20 cellular contexts compared by ENCODE assay signal in the genomic region with DNA sequence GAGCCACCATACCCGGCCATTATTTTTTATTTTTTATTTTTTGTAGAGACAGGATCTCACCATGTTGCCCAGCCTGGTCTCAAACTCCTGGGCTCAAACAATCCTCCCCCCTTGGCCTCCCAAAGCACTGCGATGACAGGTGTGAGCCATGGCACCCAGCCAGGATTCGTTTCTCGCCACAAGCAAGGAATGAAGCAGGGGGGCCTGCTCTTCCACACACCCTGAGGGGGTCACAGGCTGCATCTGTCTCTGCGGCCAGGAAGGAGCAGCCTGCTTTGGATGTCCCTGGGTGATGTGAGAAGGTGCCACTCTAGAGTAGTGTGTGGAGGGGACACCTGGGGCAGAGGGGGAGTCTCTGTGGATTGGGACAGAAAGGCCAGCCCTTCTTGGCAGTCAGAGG. TPM values are rescaled to one million over a fixed set of nuclear protein-coding genes. Genes with fewer than 3 reads are reported as not detected.
DNase-seq lines count a peak whose midpoint lies in the region; ATAC-seq, FAIRE-seq and TF ChIP-seq lines count a peak whose summit lies in the region.
"Had no signal": no experiment of that assay in that cellular context is flagged by ENCODE, and none has a peak within 500 bp of the region (broad histone marks: within the 10 kb centered on the region; RNA-seq: fewer than 3 reads in every experiment).

No MANE protein-coding gene starts in this region.

- no peak for TF ChIP-seq CTCF in activated CD8-positive, alpha-beta T cell treated with anti-CD3 and anti-CD28 coated beads for 36 hours (IDR thresholded peaks at IDR 0.05)

- no peaks in the 10 kb centered on the region for H3K9me3 ChIP-seq in small intestine (ENCODE audit: control insufficient read depth, low read depth)
- H3K9me3 ChIP-seq: left lung, uterus had no signal

- POLR2A ChIA-PET in activated CD8-positive, alpha-beta T cell treated with anti-CD3 and anti-CD28 coated beads, Interleukin-2, amount 10 ng/mL, durations not matched to agents 7 days and 5 days (lab: Charles Lee): interaction anchor here (0.6 kb wide), 1 partner anchor 41 kb away, joined by 3 read pairs; no protein-coding TSS in a partner anchor
- POLR2A ChIA-PET in activated CD8-positive, alpha-beta T cell treated with anti-CD3 and anti-CD28 coated beads for 36 hours (lab: Charles Lee): no interaction called here
- POLR2A ChIA-PET in T-cell (lab: Charles Lee): interaction anchor here in 1 of 2 donors (0.6 kb wide), 1 partner anchor 88 kb away, joined by 4 read pairs; no protein-coding TSS in a partner anchor

- no peaks in the 10 kb centered on the region for H3K9me3 Mint-ChIP-seq in activated CD8-positive, alpha-beta T cell treated with anti-CD3 and anti-CD28 coated beads, Interleukin-2, amount 10 ng/mL, durations not matched to agents 7 days and 5 days (ENCODE audit: insufficient read depth)
- H3K9me3 Mint-ChIP-seq in activated CD8-positive, alpha-beta T cell treated with anti-CD3 and anti-CD28 coated beads for 36 hours: no peaks in the 10 kb centered on the region
- no peaks in the 10 kb centered on the region for H3K9me3 Mint-ChIP-seq in T-cell
- H3K9me3 Mint-ChIP-seq: CD14-positive monocyte had no signal

- H3K27me3 ChIP-seq in small intestine (ENCODE audit: control insufficient read depth in 2 of 2, insufficient read depth in 2 of 2, low read length in 2 of 2): no peaks in the 10 kb centered on the region
- H3K27me3 ChIP-seq: left lung, uterus had no signal

- H3K36me3 ChIP-seq in small intestine (ENCODE audit: control insufficient read depth in 2 of 2, insufficient read depth in 2 of 2, low read length in 2 of 2): peaks cover 0 to 4% of the 10 kb centered on the region in 2 donors
- H3K36me3 ChIP-seq: uterus had no signal

- WGBS in small intestine, 3 donors: 30 to 54% (median 43%) methylated on average over 5 of the region's 5 CpGs

- H3K36me3 Mint-ChIP-seq in activated CD8-positive, alpha-beta T cell treated with anti-CD3 and anti-CD28 coated beads, Interleukin-2, amount 10 ng/mL, durations not matched to agents 7 days and 5 days (ENCODE audit: low read depth): peaks cover 15% of the 10 kb centered on the region
- peaks cover 4% of the 10 kb centered on the region for H3K36me3 Mint-ChIP-seq in activated CD8-positive, alpha-beta T cell treated with anti-CD3 and anti-CD28 coated beads for 36 hours (ENCODE audit: low read depth)
- H3K36me3 Mint-ChIP-seq in T-cell: peaks cover 4% of the 10 kb centered on the region

- H3K4me1 Mint-ChIP-seq in activated CD8-positive, alpha-beta T cell treated with anti-CD3 and anti-CD28 coated beads, Interleukin-2, amount 10 ng/mL, durations not matched to agents 7 days and 5 days (ENCODE audit: low read depth): peaks cover 27% of the 10 kb centered on the region
- peaks cover 24% of the 10 kb centered on the region for H3K4me1 Mint-ChIP-seq in activated CD8-positive, alpha-beta T cell treated with anti-CD3 and anti-CD28 coated beads for 36 hours (ENCODE audit: low read depth)
- peaks cover 17 to 25% (median 21%) of the 10 kb centered on the region in 3 donors for H3K4me1 Mint-ChIP-seq in T-cell

- intact Hi-C loops in activated CD8-positive, alpha-beta T cell treated with anti-CD3 and anti-CD28 coated beads for 36 hours (cut with micrococcal nuclease): no loop called here

- CTCF ChIA-PET in activated CD8-positive, alpha-beta T cell treated with anti-CD3 and anti-CD28 coated beads, Interleukin-2, amount 10 ng/mL, durations not matched to agents 7 days and 5 days (lab: Charles Lee): no interaction called here
- CTCF ChIA-PET in activated CD8-positive, alpha-beta T cell treated with anti-CD3 and anti-CD28 coated beads for 36 hours (lab: Charles Lee): no interaction called here
- CTCF ChIA-PET in T-cell (lab: Charles Lee): no interaction called here

- H3K4me3 Mint-ChIP-seq in activated CD8-positive, alpha-beta T cell treated with anti-CD3 and anti-CD28 coated beads, Interleukin-2, amount 10 ng/mL, durations not matched to agents 7 days and 5 days: no peak overlapping the region
- no peak overlapping the region for H3K4me3 Mint-ChIP-seq in activated CD8-positive, alpha-beta T cell treated with anti-CD3 and anti-CD28 coated beads for 36 hours
- H3K4me3 Mint-ChIP-seq in T-cell: peak overlapping the region in 2 of 3 donors; percentile 16 to 24
- H3K4me3 Mint-ChIP-seq: CD14-positive monocyte had no signal

- no peak overlapping the region for H3K27ac ChIP-seq in small intestine (ENCODE audit: low read depth in 1 of 2, low read length in 1 of 2)
- H3K27ac ChIP-seq: left lung, SK-N-MC, uterus had no signal

- H3K4me3 ChIP-seq in small intestine (ENCODE audit: low read depth in 1 of 2, low read length in 2 of 2): no peak overlapping the region
- H3K4me3 ChIP-seq: left lung, SK-N-MC, uterus had no signal

- H3K27ac Mint-ChIP-seq in activated CD8-positive, alpha-beta T cell treated with anti-CD3 and anti-CD28 coated beads, Interleukin-2, amount 10 ng/mL, durations not matched to agents 7 days and 5 days: peak overlapping the region; percentile 28
- no peak overlapping the region for H3K27ac Mint-ChIP-seq in activated CD8-positive, alpha-beta T cell treated with anti-CD3 and anti-CD28 coated beads for 36 hours
- H3K27ac Mint-ChIP-seq in T-cell: no peak overlapping the region
- H3K27ac Mint-ChIP-seq: CD14-positive monocyte had no signal

- H3K27me3 Mint-ChIP-seq in activated CD8-positive, alpha-beta T cell treated with anti-CD3 and anti-CD28 coated beads, Interleukin-2, amount 10 ng/mL, durations not matched to agents 7 days and 5 days (ENCODE audit: low read depth): no peaks in the 10 kb centered on the region
- H3K27me3 Mint-ChIP-seq in activated CD8-positive, alpha-beta T cell treated with anti-CD3 and anti-CD28 coated beads for 36 hours: no peaks in the 10 kb centered on the region
- H3K27me3 Mint-ChIP-seq in T-cell: no peaks in the 10 kb centered on the region

- no peaks in the 10 kb centered on the region for H3K4me1 ChIP-seq in small intestine (ENCODE audit: control insufficient read depth in 2 of 2, insufficient read depth in 1 of 2, low read depth in 1 of 2, low read length in 1 of 2)
- H3K4me1 ChIP-seq: uterus had no signal

- no peak for DNase-seq in activated CD8-positive, alpha-beta T cell treated with anti-CD3 and anti-CD28 coated beads, Interleukin-2, amount 10 ng/mL, durations not matched to agents 7 days and 5 days
- no peak for DNase-seq in activated CD8-positive, alpha-beta T cell treated with anti-CD3 and anti-CD28 coated beads for 36 hours
- DNase-seq in NCI-H2171 treated with DMSO at 0.1 percent for 48 hours (lab: John Stamatoyannopoulos, UW) (peak; percentile 70), T-cell (no peak), urothelium cell line (ENCODE audit: low spot score) (no peak), small intestine (no peak), activated gamma-delta T cell (lab: John Stamatoyannopoulos, UW) (no peak), AG20443 (ENCODE audit: low spot score) (no peak)
- DNase-seq: activated CD4-positive, alpha-beta T cell treated with anti-CD3 and anti-CD28 coated beads for 4 hours; activated naive CD4-positive, alpha-beta T cell; activated T-cell treated with anti-CD3 and anti-CD28 coated beads, Interleukin-2, amount 50 U/mL, for 48 hours; Kasumi-1; left lung; mesendoderm; MV-4-11; NCI-H1694 treated with DMSO at 0.1 percent for 48 hours; stimulated activated naive CD4-positive, alpha-beta T cell; uterus had no signal

- FAIRE-seq in urothelium cell line (lab: Jason Lieb, UNC) (peak; percentile 95), small intestine (lab: Jason Lieb, UNC) (no peak)

- no peak for ATAC-seq in activated CD8-positive, alpha-beta T cell treated with anti-CD3 and anti-CD28 coated beads, Interleukin-2, amount 10 ng/mL, durations not matched to agents 7 days and 5 days
- ATAC-seq in activated CD8-positive, alpha-beta T cell treated with anti-CD3 and anti-CD28 coated beads for 36 hours: no peak
- ATAC-seq in T-cell (replicated peaks in 1 of 4): no peak
- ATAC-seq: left lung had no signal

RNA-seq across cellular contexts. Expression of a gene that starts 28.7 kb away (rescaled TPM):
- total RNA-seq in activated CD8-positive, alpha-beta T cell treated with anti-CD3 and anti-CD28 coated beads, Interleukin-2, amount 10 ng/mL, durations not matched to agents 7 days and 5 days: 10 to 100 TPM; 15.6 to 16.0 TPM
- total RNA-seq in activated CD8-positive, alpha-beta T cell treated with anti-CD3 and anti-CD28 coated beads for 36 hours: 1 to 10 TPM; 7.5 to 7.7 TPM
- total RNA-seq in T-cell: 10 to 100 TPM in 3 of 5 donors, 1 to 10 TPM in 2; 8.1 to 14.1 (median 12.0) TPM
- polyA plus RNA-seq in small intestine: 1 to 10 TPM; 1.1 to 3.4 (median 1.3) TPM

RNA-seq across cellular contexts. Expression of a gene that starts 45.5 kb away (rescaled TPM):
- total RNA-seq in activated CD8-positive, alpha-beta T cell treated with anti-CD3 and anti-CD28 coated beads, Interleukin-2, amount 10 ng/mL, durations not matched to agents 7 days and 5 days: over 10,000 TPM; 13,463 to 13,594 TPM
- total RNA-seq in activated CD8-positive, alpha-beta T cell treated with anti-CD3 and anti-CD28 coated beads for 36 hours: 1,000 to 10,000 TPM; 9,410 to 9,639 TPM
- 1,000 to 10,000 TPM; 3,072 to 3,822 (median 3,615) TPM for total RNA-seq in T-cell
- 1,000 to 10,000 TPM; 3,422 to 5,487 (median 4,014) TPM for polyA plus RNA-seq in small intestine

Comparison
In these comparisons a context has a peak if more than half of its experiments do, and no peak if none do; other contexts are left out.
1. H3K4me3 Mint-ChIP-seq: peak in T-cell (2 of 3); none in activated CD8-positive, alpha-beta T cell treated with anti-CD3 and anti-CD28 coated beads, Interleukin-2, amount 10 ng/mL, durations not matched to agents 7 days and 5 days (single experiment) and activated CD8-positive, alpha-beta T cell treated with anti-CD3 and anti-CD28 coated beads for 36 hours (single experiment).